Comparison of ENCODE assay signal across 20 cellular contexts in genomic region chr18:50686409-50686808, GRCh38.
DNase-seq lines count a peak whose midpoint lies in the region; ATAC-seq, FAIRE-seq and TF ChIP-seq lines count a peak whose summit lies in the region.
"Had no signal": no experiment of that assay in that cellular context is flagged by ENCODE, and none has a peak within 500 bp of the region (broad histone marks: within the 10 kb centered on the region; RNA-seq: fewer than 3 reads in every experiment).

No MANE protein-coding gene starts in this region.

- ATAC-seq in left lobe of liver, result peak; percentile 60
- ATAC-seq in activated naive CD4-positive, alpha-beta T cell treated with anti-CD3 and anti-CD28 coated beads, Interleukin-2, amount 50 U/mL, for 72 hours, result no peak
- ATAC-seq: A549, HCT116 had no signal

- H3K9me3 Mint-ChIP-seq in activated naive CD4-positive, alpha-beta T cell treated with anti-CD3 and anti-CD28 coated beads, Interleukin-2, amount 50 U/mL, for 72 hours, result no peaks in the 10 kb centered on the region
- H3K9me3 Mint-ChIP-seq: CD4-positive, alpha-beta T cell had no signal

- no peaks in the 10 kb centered on the region for H3K36me3 ChIP-seq in bronchial epithelial cell (ENCODE audit: control insufficient read depth, insufficient read depth, low read length)

- FAIRE-seq in bronchial epithelial cell (lab: Jason Lieb, UNC), result peak; percentile 81
- FAIRE-seq: A549, D721Med, GM12892, GM18507 had no signal

- no peak overlapping the region for H3K27ac Mint-ChIP-seq in activated naive CD4-positive, alpha-beta T cell treated with anti-CD3 and anti-CD28 coated beads, Interleukin-2, amount 50 U/mL, for 72 hours
- H3K27ac Mint-ChIP-seq: CD4-positive, alpha-beta T cell; HFFc6 had no signal

- DNase-seq in NCI-H82 (lab: John Stamatoyannopoulos, UW) (peak; percentile 19), NCI-H82 treated with DMSO at 0.1 percent for 48 hours (lab: John Stamatoyannopoulos, UW; ENCODE audit: unreplicated experiment) (no peak), LNCaP clone FGC (ENCODE audit: low read depth) (peak; percentile 49), bronchial epithelial cell (ENCODE audit: low read depth) (no peak), left lobe of liver (ENCODE audit: low spot score) (no peak), NCI-H748 treated with DMSO at 0.1 percent for 48 hours (lab: John Stamatoyannopoulos, UW) (no peak), NCI-H1105 (lab: John Stamatoyannopoulos, UW) (no peak)
- DNase-seq in activated naive CD4-positive, alpha-beta T cell treated with anti-CD3 and anti-CD28 coated beads, Interleukin-2, amount 50 U/mL, for 72 hours (ENCODE audit: low spot score in 2 of 2), result no peak
- DNase-seq: AML-193; Caco-2; CD4-positive, alpha-beta T cell; GDM1; GOT3; H7; HFFc6 had no signal

- TF ChIP-seq CTCF in LNCaP clone FGC (IDR thresholded peaks at IDR 0.05; ENCODE audit: control insufficient read depth, extremely low read depth, insufficient read depth), result no peak
- no peak for TF ChIP-seq CTCF in bronchial epithelial cell (IDR thresholded peaks at IDR 0.05; ENCODE audit: insufficient read depth, low read length, severe bottlenecking)

- H3K4me3 ChIP-seq in LNCaP clone FGC (ENCODE audit: low read depth, low read length), result no peak overlapping the region
- no peak overlapping the region for H3K4me3 ChIP-seq in bronchial epithelial cell (ENCODE audit: low read depth, low read length)
- H3K4me3 ChIP-seq: A549 had no signal

- H3K36me3 Mint-ChIP-seq in activated naive CD4-positive, alpha-beta T cell treated with anti-CD3 and anti-CD28 coated beads, Interleukin-2, amount 50 U/mL, for 72 hours, result no peaks in the 10 kb centered on the region

- H3K27me3 ChIP-seq in bronchial epithelial cell (ENCODE audit: control insufficient read depth, insufficient read depth, low read length), result peaks cover 3% of the 10 kb centered on the region

Comparison
In these comparisons a context has a peak if more than half of its experiments do, and no peak if none do; other contexts are left out.
1. DNase-seq: peak in NCI-H82 (single experiment) and LNCaP clone FGC (single experiment); none in NCI-H82 treated with DMSO at 0.1 percent for 48 hours (single experiment), bronchial epithelial cell (single experiment), left lobe of liver (single experiment), NCI-H748 treated with DMSO at 0.1 percent for 48 hours (single experiment), NCI-H1105 (single experiment) and activated naive CD4-positive, alpha-beta T cell treated with anti-CD3 and anti-CD28 coated beads, Interleukin-2, amount 50 U/mL, for 72 hours (0 of 2).